In the genomic region with DNA sequence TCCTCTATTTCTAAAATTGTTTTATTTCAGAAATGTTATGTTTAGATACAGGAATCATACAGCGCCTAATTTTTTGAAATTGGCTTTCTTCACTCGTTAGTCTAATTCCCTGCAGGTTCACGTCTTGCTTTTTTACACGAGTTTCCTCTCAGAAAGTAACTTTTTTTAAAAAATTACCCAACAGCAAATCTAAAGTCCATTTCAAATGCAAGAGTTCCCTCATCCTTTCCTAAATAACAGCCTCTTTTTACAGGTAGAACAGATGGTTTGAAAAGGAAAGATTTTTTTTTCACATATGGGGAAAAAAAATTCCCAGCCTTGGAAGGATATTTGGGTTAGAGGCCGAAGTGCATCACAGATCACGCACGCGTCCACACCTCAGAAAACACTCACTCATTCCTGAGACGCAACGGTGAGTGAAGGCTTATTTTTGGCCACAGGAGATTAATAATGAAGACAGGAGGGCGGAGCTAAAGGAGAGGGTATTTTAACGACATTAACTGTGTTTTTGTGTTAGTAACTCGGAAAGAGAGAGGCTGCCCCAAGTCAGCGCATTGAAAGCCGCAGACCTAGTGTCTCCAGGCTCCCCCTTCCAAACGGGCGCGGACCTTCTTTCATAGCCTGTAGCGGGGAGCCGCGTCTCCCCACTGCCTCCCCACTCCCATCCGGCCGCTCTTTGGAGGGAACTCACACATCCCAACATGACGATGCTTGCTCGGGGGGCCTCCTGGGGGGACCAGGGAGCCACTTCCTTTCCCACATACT, we compare ENCODE assay signal across 8 cellular contexts. TPM values are rescaled to one million over a fixed set of nuclear protein-coding genes. Genes with fewer than 3 reads are reported as not detected.
DNase-seq lines count a peak whose midpoint lies in the region; ATAC-seq, FAIRE-seq and TF ChIP-seq lines count a peak whose summit lies in the region.

No MANE protein-coding gene starts in this region.

- ATAC-seq in HG03280 (IDR thresholded peaks at IDR 0.05; ENCODE audit: unreplicated experiment) (no peak), GM19395 (IDR thresholded peaks at IDR 0.05; ENCODE audit: unreplicated experiment) (no peak)

- no peaks in the 10 kb centered on the region for H3K4me1 ChIP-seq in Karpas-422 (ENCODE audit: low read length)

- no peaks in the 10 kb centered on the region for H3K9me3 Mint-ChIP-seq in nephron progenitor cell

- TF ChIP-seq POLR2A in GM12892 (IDR thresholded peaks at IDR 0.05; ENCODE audit: low read depth, low read length), result no peak

- peaks cover 78% of the 10 kb centered on the region for H3K4me1 Mint-ChIP-seq in nephron progenitor cell

- H3K27ac ChIP-seq in Karpas-422 (ENCODE audit: low read length), result no peak overlapping the region

- H3K4me2 ChIP-seq in Karpas-422 (ENCODE audit: low read depth, low read length, poor library complexity, severe bottlenecking), result no peak overlapping the region

- no peaks in the 10 kb centered on the region for H3K9me3 ChIP-seq in Karpas-422 (ENCODE audit: low read length)

- H3K4me3 ChIP-seq in cardiac fibroblast (replicated peaks in 1 of 2; ENCODE audit: low read depth in 2 of 2, low read length in 2 of 2) (peak overlapping the region; percentile 11 to 36), Karpas-422 (ENCODE audit: low read length) (no peak overlapping the region)

- no peak for FAIRE-seq in GM12892 (lab: Jason Lieb, UNC)

- no peaks in the 10 kb centered on the region for H3K9me2 ChIP-seq in Karpas-422 (replicated peaks; ENCODE audit: insufficient read depth, low read length)

- no peaks in the 10 kb centered on the region for H4K20me1 ChIP-seq in Karpas-422 (ENCODE audit: insufficient read depth, low read depth, low read length)

- H3K79me2 ChIP-seq in Karpas-422 (ENCODE audit: low read length), result no peaks in the 10 kb centered on the region

- H2AFZ ChIP-seq in Karpas-422 (ENCODE audit: low read length), result no peak overlapping the region

- H3K27me3 Mint-ChIP-seq in nephron progenitor cell (ENCODE audit: low read depth, poor library complexity), result peaks cover 94% of the 10 kb centered on the region

- peak; percentile 30 for DNase-seq in DMS53 treated with DMSO at 0.1 percent for 48 hours (lab: John Stamatoyannopoulos, UW; ENCODE audit: unreplicated experiment)
- peak; percentile 95 for DNase-seq in M059J (ENCODE audit: low read depth)
- DNase-seq in cardiac fibroblast (ENCODE audit: low read depth in 2 of 2), result peak; percentile 21 to 25
- DNase-seq in nephron progenitor cell, result peak; percentile 42
- DNase-seq in Karpas-422, result no peak
- DNase-seq in GM12892 (ENCODE audit: insufficient read length), result no peak

- H3K4me3 Mint-ChIP-seq in nephron progenitor cell, result peak overlapping the region; percentile 81

- H3K9ac ChIP-seq in Karpas-422 (ENCODE audit: low read length), result no peak overlapping the region

- H3K27ac Mint-ChIP-seq in nephron progenitor cell, result no peak overlapping the region

- no peak for TF ChIP-seq CTCF in cardiac fibroblast (IDR thresholded peaks at IDR 0.05; ENCODE audit: low read depth, low read length)
- no peak for TF ChIP-seq CTCF in nephron progenitor cell (IDR thresholded peaks at IDR 0.05)

- H3K36me3 ChIP-seq in Karpas-422 (ENCODE audit: insufficient read depth, low read length), result no peaks in the 10 kb centered on the region

- no peaks in the 10 kb centered on the region for H3K27me3 ChIP-seq in Karpas-422 (ENCODE audit: low read length)

- no peaks in the 10 kb centered on the region for H3K36me3 Mint-ChIP-seq in nephron progenitor cell (ENCODE audit: low read depth)

RNA-seq across cellular contexts. Expression of a gene that starts 0.9 kb away (rescaled TPM):
- total RNA-seq in M059J (2014; rRNA removed; shearing (Covaris generic)), result 13.1 and 20.5 TPM in 2 replicates
- not detected in 2 replicates for total RNA-seq in Karpas-422 (2014; rRNA removed; shearing (Covaris generic); ENCODE audit: low replicate concordance)
- not detected for polyA plus RNA-seq in GM12892 (2012; ENCODE audit: missing spikeins)

Comparison
In these comparisons a context has a peak if more than half of its experiments do, and no peak if none do; other contexts are left out.
1. DNase-seq: peak in DMS53 treated with DMSO at 0.1 percent for 48 hours (single experiment), M059J (single experiment), cardiac fibroblast (2 of 2) and nephron progenitor cell (single experiment); none in Karpas-422 (single experiment) and GM12892 (single experiment).
2. RNA of a gene that starts 0.9 kb away (total RNA-seq): 13.1 to 20.5 TPM in M059J; not detected in Karpas-422; every median in the first group is over 10 times any median in the second.